ENCODE assay signal across 23 cellular contexts in the genomic region with DNA sequence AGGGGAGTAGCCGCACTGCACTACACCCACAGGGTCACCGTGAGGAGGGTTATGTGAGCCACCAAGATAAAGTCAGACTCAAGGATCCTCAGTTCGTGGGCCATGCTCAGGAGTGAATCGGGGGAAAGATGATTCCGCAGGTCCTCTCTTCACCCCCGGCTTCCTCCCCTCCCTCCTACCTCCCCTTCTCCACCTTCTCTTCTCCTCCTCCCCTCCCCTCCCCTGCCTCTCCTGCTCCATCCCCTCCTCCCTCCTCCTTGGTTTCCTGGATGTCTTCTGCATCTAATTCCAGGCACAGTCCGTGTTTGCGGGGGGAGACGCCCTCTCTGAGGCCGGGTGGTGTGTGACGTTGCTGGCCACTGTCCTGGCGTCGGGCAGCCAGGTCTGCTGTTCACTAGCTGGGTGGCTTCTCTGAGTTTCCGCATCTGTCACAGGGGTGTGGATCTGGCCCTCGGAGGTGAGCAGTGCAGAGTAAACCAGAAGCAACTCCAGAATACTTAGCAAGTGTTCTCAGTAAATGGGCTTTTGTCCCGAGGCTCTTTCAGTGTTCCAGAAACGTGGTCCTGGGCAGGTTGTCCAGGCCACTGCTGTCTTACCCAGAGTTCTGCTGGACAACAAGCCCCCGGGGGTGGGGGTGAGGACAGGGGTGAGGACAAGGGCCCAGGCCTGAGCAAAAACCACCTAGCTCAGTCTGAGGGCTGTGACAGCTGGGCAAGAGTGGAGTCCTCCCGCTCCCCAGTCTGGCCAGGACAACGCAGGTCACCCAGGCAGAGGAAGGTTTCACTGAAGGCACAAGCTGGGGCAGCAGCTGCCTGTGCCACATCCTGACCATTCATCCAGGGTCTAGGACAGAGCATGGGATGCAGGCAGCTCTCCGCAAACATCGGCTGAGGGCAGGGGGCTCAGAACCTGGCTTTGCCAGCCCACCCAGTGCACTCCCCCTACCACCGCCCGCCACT.
"Had no signal": no experiment of that assay in that cellular context is flagged by ENCODE, and none has a peak within 500 bp of the region (broad histone marks: within the 10 kb centered on the region; RNA-seq: fewer than 3 reads in every experiment).

No MANE protein-coding gene starts in this region.

- H3K36me3 Mint-ChIP-seq: naive thymus-derived CD4-positive, alpha-beta T cell; T-cell had no signal

- H3K4me2 ChIP-seq: SK-N-SH had no signal

- H3K36me3 ChIP-seq: ascending aorta, esophagus muscularis mucosa, gastroesophageal sphincter, neutrophil, suprapubic skin, vagina had no signal

- H3K9me3 Mint-ChIP-seq: activated CD4-positive, alpha-beta T cell treated with anti-CD3 and anti-CD28 coated beads, Interleukin-2, amount 10 ng/mL, durations not matched to agents 24 days and 14 days; activated T-cell treated with anti-CD3 and anti-CD28 coated beads, Interleukin-2, amount 50 U/mL, for 24 hours; activated T-helper 2 cell treated with anti-CD3 and anti-CD28 coated beads, Interferon-gamma antibody, Interleukin-2, Interleukin-4, amounts not matched to agents 10 μg/mL and 5 μg/mL and 100 μg/mL, durations not matched to agents 14 hours and 24 hours and 36 hours; dendritic cell treated with granulocyte-macrophage colony-stimulating factor and Interleukin-4, amounts not matched to agents 40 ng/mL and 50 ng/mL, for 4 days; stimulated activated naive CD8-positive, alpha-beta T cell treated with anti-CD3 and anti-CD28 coated beads, Interleukin-15, Interleukin-2, amounts not matched to agents 100 ng/mL and 50 ng/mL, for 24 hours; T-cell had no signal

- H3K79me2 ChIP-seq: parathyroid adenoma had no signal

- H3K27me3 ChIP-seq: ascending aorta, vagina had no signal

- H3K27ac ChIP-seq: ascending aorta, esophagus muscularis mucosa, gastroesophageal sphincter, neutrophil, parathyroid adenoma, suprapubic skin, vagina had no signal

- H3K9me3 ChIP-seq: ascending aorta, esophagus muscularis mucosa, gastroesophageal sphincter, neutrophil, SK-N-SH, suprapubic skin, vagina had no signal

- H3K9me2 ChIP-seq: SK-N-SH had no signal

- DNase-seq: activated CD4-positive, alpha-beta T cell treated with anti-CD3 and anti-CD28 coated beads, Interleukin-2, amount 10 ng/mL, durations not matched to agents 24 days and 14 days; activated CD4-positive, CD25-positive, alpha-beta regulatory T cell; activated CD8-positive, alpha-beta T cell treated with anti-CD3 and anti-CD28 coated beads, Interleukin-2, amount 10 ng/mL, durations not matched to agents 7 days and 5 days; activated naive CD4-positive, alpha-beta T cell treated with anti-CD3 and anti-CD28 coated beads, Interleukin-2, amount 50 U/mL, for 16 hours; activated T-cell treated with anti-CD3 and anti-CD28 coated beads, Interleukin-2, amount 50 U/mL, for 24 hours; effector memory CD4-positive, alpha-beta T cell; naive thymus-derived CD4-positive, alpha-beta T cell; SK-N-SH; stimulated activated CD4-positive, alpha-beta T cell treated with anti-CD3 and anti-CD28 coated beads, Interleukin-12 subunit alpha, Interleukin-12 subunit beta, amount 100 ng/mL, for 4 hours; T-cell; T-helper 9 cell; trophoblast cell had no signal

- H3K4me3 ChIP-seq: ascending aorta, esophagus muscularis mucosa, gastroesophageal sphincter, suprapubic skin, vagina had no signal

- H3K4me1 ChIP-seq: ascending aorta, esophagus muscularis mucosa, gastroesophageal sphincter, parathyroid adenoma had no signal

- H2AFZ ChIP-seq: parathyroid adenoma had no signal

- H3K27ac Mint-ChIP-seq: activated CD4-positive, alpha-beta T cell treated with anti-CD3 and anti-CD28 coated beads, Interleukin-2, amount 10 ng/mL, durations not matched to agents 24 days and 14 days; activated CD8-positive, alpha-beta T cell treated with anti-CD3 and anti-CD28 coated beads, Interleukin-2, amount 10 ng/mL, durations not matched to agents 7 days and 5 days; activated T-cell treated with anti-CD3 and anti-CD28 coated beads, Interleukin-2, amount 50 U/mL, for 24 hours; activated T-helper 2 cell treated with anti-CD3 and anti-CD28 coated beads, Interferon-gamma antibody, Interleukin-2, Interleukin-4, amounts not matched to agents 10 μg/mL and 5 μg/mL and 100 μg/mL, durations not matched to agents 14 hours and 24 hours and 36 hours; dendritic cell treated with granulocyte-macrophage colony-stimulating factor and Interleukin-4, amounts not matched to agents 40 ng/mL and 50 ng/mL, for 4 days; naive thymus-derived CD4-positive, alpha-beta T cell; stimulated activated naive CD8-positive, alpha-beta T cell treated with anti-CD3 and anti-CD28 coated beads, Interleukin-15, Interleukin-2, amounts not matched to agents 100 ng/mL and 50 ng/mL, for 24 hours; T-cell had no signal

- ATAC-seq: activated CD8-positive, alpha-beta T cell treated with anti-CD3 and anti-CD28 coated beads, Interleukin-2, amount 10 ng/mL, durations not matched to agents 7 days and 5 days; gastroesophageal sphincter; left lobe of liver; naive thymus-derived CD4-positive, alpha-beta T cell; T-cell had no signal

- H3K4me3 Mint-ChIP-seq: activated CD4-positive, alpha-beta T cell treated with anti-CD3 and anti-CD28 coated beads, Interleukin-2, amount 10 ng/mL, durations not matched to agents 24 days and 14 days; activated CD8-positive, alpha-beta T cell treated with anti-CD3 and anti-CD28 coated beads, Interleukin-2, amount 10 ng/mL, durations not matched to agents 7 days and 5 days; activated T-cell treated with anti-CD3 and anti-CD28 coated beads, Interleukin-2, amount 50 U/mL, for 24 hours; dendritic cell treated with granulocyte-macrophage colony-stimulating factor and Interleukin-4, amounts not matched to agents 40 ng/mL and 50 ng/mL, for 4 days; naive thymus-derived CD4-positive, alpha-beta T cell; stimulated activated naive CD8-positive, alpha-beta T cell treated with anti-CD3 and anti-CD28 coated beads, Interleukin-15, Interleukin-2, amounts not matched to agents 100 ng/mL and 50 ng/mL, for 24 hours; T-cell had no signal

- H3K4me1 Mint-ChIP-seq: activated CD4-positive, alpha-beta T cell treated with anti-CD3 and anti-CD28 coated beads, Interleukin-2, amount 10 ng/mL, durations not matched to agents 24 days and 14 days; naive thymus-derived CD4-positive, alpha-beta T cell; T-cell had no signal
